19 cellular contexts compared by ENCODE assay signal in genomic region chr3:61681636-61682035, GRCh38.
DNase-seq lines count a peak whose midpoint lies in the region; ATAC-seq and TF ChIP-seq lines count a peak whose summit lies in the region.
"Had no signal": no experiment of that assay in that cellular context is flagged by ENCODE, and none has a peak within 500 bp of the region (broad histone marks: within the 10 kb centered on the region; RNA-seq: fewer than 3 reads in every experiment).

No MANE protein-coding gene starts in this region.

- H2AFZ ChIP-seq in HCT116 (ENCODE audit: low read depth, low read length, poor library complexity, severe bottlenecking) = no peak overlapping the region
- H2AFZ ChIP-seq: GM23248 had no signal

- peaks cover 27 to 51% of the 10 kb centered on the region in 2 experiments for H3K4me1 ChIP-seq in HCT116 (ENCODE audit: control insufficient read depth in 1 of 2, insufficient read depth in 2 of 2, low read length in 2 of 2)
- H3K4me1 ChIP-seq in vagina = peaks cover 37% of the 10 kb centered on the region

- H3K4me3 ChIP-seq in HCT116 (replicated peaks in 1 of 2; ENCODE audit: low read depth in 1 of 2, low read length in 2 of 2) = no peak overlapping the region
- no peak overlapping the region for H3K4me3 ChIP-seq in WERI-Rb-1 (ENCODE audit: low read depth, low read length)
- H3K4me3 ChIP-seq in fibroblast of mammary gland (ENCODE audit: control insufficient read depth, low read depth, low read length) = no peak overlapping the region
- H3K4me3 ChIP-seq in vagina = no peak overlapping the region
- H3K4me3 ChIP-seq: GM12878, GM23248 had no signal

- intact Hi-C loops in HCT116 (cut with micrococcal nuclease) (no loop called here), vagina (cut with DNase I) (no loop called here)

- RAD21 ChIA-PET in HCT116 (lab: Charles Lee; ENCODE audit: low non-redundant PET in 1 of 2, low total read pairs in 2 of 2, uncharacterized antibody in 2 of 2, unreplicated experiment in 2 of 2) = no interaction called here

- CTCF ChIA-PET in HCT116 (lab: Charles Lee) = no interaction called here

- peaks cover 4% of the 10 kb centered on the region; the same call in 1 of the 2 replicates for H4K20me1 ChIP-seq in HCT116 (ENCODE audit: insufficient read depth)

- TF ChIP-seq RAD21 in HCT116 (IDR thresholded peaks at IDR 0.05; ENCODE audit: low read depth) = no peak

- BruUV-seq in HCT116 (replicated peaks; lab: Mats Ljungman, UMichigan) = no TSS peak

- H3K27me3 ChIP-seq in HCT116 (ENCODE audit: insufficient read depth, low read length) (no peaks in the 10 kb centered on the region), WERI-Rb-1 (ENCODE audit: insufficient read depth, low read depth, severe bottlenecking) (no peaks in the 10 kb centered on the region), vagina (no peaks in the 10 kb centered on the region)

- ATAC-seq in HCT116 = no peak
- ATAC-seq: GM12878, HepG2 had no signal

- peaks cover 85% of the 10 kb centered on the region for H3K4me1 Mint-ChIP-seq in nephron progenitor cell
- H3K4me1 Mint-ChIP-seq: B cell had no signal

- H3K27me3 Mint-ChIP-seq in nephron progenitor cell (ENCODE audit: low read depth, poor library complexity) = no peaks in the 10 kb centered on the region
- H3K27me3 Mint-ChIP-seq: B cell; CD4-positive, alpha-beta T cell had no signal

- H3K36me3 Mint-ChIP-seq in nephron progenitor cell (ENCODE audit: low read depth) = peaks cover 6% of the 10 kb centered on the region

- DNase-seq in HCT116 (ENCODE audit: low read depth, low spot score) (no peak), WERI-Rb-1 (no peak), fibroblast of mammary gland (ENCODE audit: low read depth) (peak; percentile 30), nephron progenitor cell (no peak), pons (ENCODE audit: low spot score) (no peak), AG08395 (ENCODE audit: low spot score) (no peak), Kasumi-1 (lab: John Stamatoyannopoulos, UW) (no peak), vagina (ENCODE audit: extremely low spot score in 2 of 2) (no peak)
- DNase-seq: ACHN; C1 segment of cervical spinal cord; Calu3; CD4-positive, alpha-beta T cell; DMS 273 treated with DMSO at 0.1 percent for 48 hours; DMS79; GM23248; H7 had no signal

- H3K9me3 Mint-ChIP-seq in nephron progenitor cell = no peaks in the 10 kb centered on the region
- H3K9me3 Mint-ChIP-seq: CD4-positive, alpha-beta T cell had no signal

- 0 out of 2 replicates have a peak overlapping the region, but pooled peaks have one; percentile 43 for H3K4me2 ChIP-seq in HCT116 (ENCODE audit: low read length)

- H3K9me3 ChIP-seq in HCT116 (ENCODE audit: control insufficient read depth in 1 of 2, insufficient read depth in 1 of 2, low read depth in 1 of 2, low read length in 2 of 2) = no peaks in the 10 kb centered on the region
- H3K9me3 ChIP-seq in WERI-Rb-1 (ENCODE audit: severe bottlenecking) = no peaks in the 10 kb centered on the region
- H3K9me3 ChIP-seq in vagina = no peaks in the 10 kb centered on the region

- TF ChIP-seq CTCF in HCT116 (IDR thresholded peaks at IDR 0.05 in 2 of 3, conservative IDR thresholded peaks at IDR 0.05 in 1 of 3; ENCODE audit: borderline replicate concordance in 1 of 3, insufficient read depth in 1 of 3, low read depth in 2 of 3, low read length in 2 of 3) (no peak), WERI-Rb-1 (IDR thresholded peaks at IDR 0.05; ENCODE audit: low read depth, low read length) (no peak), fibroblast of mammary gland (conservative IDR thresholded peaks at IDR 0.05; ENCODE audit: control insufficient read depth, insufficient read depth, low read depth, low read length) (no peak), nephron progenitor cell (IDR thresholded peaks at IDR 0.05) (no peak), vagina (IDR thresholded peaks at IDR 0.05) (no peak)

- H3K36me3 ChIP-seq in HCT116 (ENCODE audit: control insufficient read depth in 1 of 2, insufficient read depth in 2 of 2, low read length in 2 of 2) (no peaks in the 10 kb centered on the region), WERI-Rb-1 (no peaks in the 10 kb centered on the region), vagina (no peaks in the 10 kb centered on the region)

- TF ChIP-seq POLR2A in HCT116 (IDR thresholded peaks at IDR 0.05; ENCODE audit: borderline replicate concordance, extremely low read depth, insufficient read depth, insufficient read length) (no peak), vagina (IDR thresholded peaks at IDR 0.05) (no peak)

- peaks cover 20% of the 10 kb centered on the region; the same call in 1 of the 2 replicates for H3K79me2 ChIP-seq in HCT116 (ENCODE audit: insufficient read depth, low read length)

- H3K27ac ChIP-seq in HCT116 (ENCODE audit: low read depth, low read length) (no peak overlapping the region), WERI-Rb-1 (peak overlapping the region; percentile 46), vagina (no peak overlapping the region)

- no peaks in the 10 kb centered on the region for H3K9me2 ChIP-seq in HCT116 (ENCODE audit: insufficient read depth)

- POLR2A ChIA-PET in HCT116 (lab: Charles Lee) = interaction anchor here (0.7 kb wide), 1 partner anchor 254 kb away, joined by 3 read pairs; no protein-coding TSS in a partner anchor

- H3K27ac Mint-ChIP-seq in nephron progenitor cell = peak overlapping the region; percentile 53
- H3K27ac Mint-ChIP-seq: B cell; CD4-positive, alpha-beta T cell had no signal

- no peak overlapping the region for H3K9ac ChIP-seq in HCT116 (ENCODE audit: low read length)
- H3K9ac ChIP-seq: GM23248 had no signal

- H3K4me3 Mint-ChIP-seq in nephron progenitor cell = no peak overlapping the region
- H3K4me3 Mint-ChIP-seq: B cell; CD4-positive, alpha-beta T cell had no signal

TF ChIP-seq in HCT116, 20 proteins besides CTCF, POLR2A, EP300 and RAD21:
- TF ChIP-seq SRF (IDR thresholded peaks at IDR 0.05; ENCODE audit: low read depth) (no peak), CEBPB (IDR thresholded peaks at IDR 0.05; ENCODE audit: low read depth) (no peak), CBX3 (IDR thresholded peaks at IDR 0.05; ENCODE audit: low read depth) (no peak), EGR1 (IDR thresholded peaks at IDR 0.05; ENCODE audit: low read depth) (no peak), TCF7L2 (IDR thresholded peaks at IDR 0.05; ENCODE audit: borderline replicate concordance, extremely low read depth, insufficient read depth, insufficient read length) (no peak)
TF ChIP-seq in HCT116: peak in this region for 0.
